7 cellular contexts compared by ENCODE assay signal in the genomic region with DNA sequence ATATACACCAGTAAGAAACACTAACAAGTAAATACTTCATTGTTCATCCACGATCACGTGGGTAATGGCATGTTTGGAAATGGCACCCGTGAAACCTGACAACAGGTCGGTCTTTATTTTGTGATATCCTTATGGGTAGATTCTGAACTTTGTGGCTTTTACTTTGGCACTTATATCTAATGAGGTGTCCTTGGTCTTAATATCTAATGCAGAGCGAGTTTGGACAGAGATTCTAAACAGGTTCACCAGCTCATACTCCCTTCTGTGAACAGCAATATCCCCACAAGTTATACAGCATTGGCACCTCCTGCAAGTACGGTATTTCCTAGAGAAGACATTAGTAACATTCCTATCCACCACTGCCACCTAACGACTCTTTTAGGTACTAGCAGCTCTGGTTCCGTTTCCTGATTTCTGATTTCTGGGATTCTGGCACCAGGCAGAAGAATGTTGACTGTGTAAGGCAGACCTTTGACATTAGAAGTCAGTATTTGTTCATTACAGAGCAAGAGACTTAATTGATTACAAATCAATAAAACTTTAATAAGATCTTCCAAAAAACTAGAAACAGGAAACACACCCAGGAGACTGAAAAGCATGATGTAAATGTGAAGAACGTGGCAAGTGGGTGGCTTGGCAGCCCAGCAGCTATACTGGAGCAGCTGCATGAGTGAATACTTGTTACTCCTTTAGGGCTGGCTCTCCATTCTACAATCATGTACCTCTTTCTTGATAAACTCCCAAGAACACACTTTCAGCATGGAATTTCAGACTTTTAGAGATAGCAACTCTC. TPM values are rescaled to one million over a fixed set of nuclear protein-coding genes. Genes with fewer than 3 reads are reported as not detected.
DNase-seq lines count a peak whose midpoint lies in the region; ATAC-seq, FAIRE-seq and TF ChIP-seq lines count a peak whose summit lies in the region.

No MANE protein-coding gene starts in this region.

- peaks cover 25% of the 10 kb centered on the region for H3K4me1 ChIP-seq in lower lobe of right lung
- peaks cover 0 to 30% (median 23%) of the 10 kb centered on the region in 5 donors for H3K4me1 ChIP-seq in subcutaneous abdominal adipose tissue (ENCODE audit: control insufficient read depth in 5 of 5, insufficient read depth in 5 of 5, low read length in 5 of 5)

- no peaks in the 10 kb centered on the region for H3K27me3 ChIP-seq in lower lobe of right lung (ENCODE audit: low read depth)
- no peaks in the 10 kb centered on the region for H3K27me3 ChIP-seq in subcutaneous abdominal adipose tissue (ENCODE audit: control insufficient read depth in 5 of 5, insufficient read depth in 4 of 5, low read length in 5 of 5)

- H3K9ac ChIP-seq in subcutaneous abdominal adipose tissue (ENCODE audit: low read length in 5 of 5): no peak overlapping the region

- peak; percentile 77 for FAIRE-seq in TTC549 (lab: Jason Lieb, UNC)

- H3K9me3 ChIP-seq in lower lobe of right lung (no peaks in the 10 kb centered on the region), subcutaneous abdominal adipose tissue (ENCODE audit: control insufficient read depth in 5 of 5, low read length in 5 of 5) (no peaks in the 10 kb centered on the region)

- DNase-seq in GM04503 (ENCODE audit: low read depth) (peak; percentile 22), NCI-H2171 (lab: John Stamatoyannopoulos, UW) (peak; percentile 73), dermis blood vessel endothelial cell (peak; percentile 86), lower lobe of right lung (no peak)

- peak; percentile 86 for TF ChIP-seq CTCF in lower lobe of right lung (IDR thresholded peaks at IDR 0.05)

- intact Hi-C loops in lower lobe of right lung (cut with DNase I): no loop called here

- H3K27ac ChIP-seq in lower lobe of right lung (no peak overlapping the region), subcutaneous abdominal adipose tissue (ENCODE audit: low read depth, low read length) (peak overlapping the region; percentile 28)

- H3K4me3 ChIP-seq in lower lobe of right lung (no peak overlapping the region), subcutaneous abdominal adipose tissue (ENCODE audit: low read depth in 1 of 5, low read length in 5 of 5) (no peak overlapping the region)

- peak; percentile 74 for ATAC-seq in HG02588 (IDR thresholded peaks at IDR 0.05; ENCODE audit: unreplicated experiment)
- ATAC-seq in lower lobe of right lung: peak; percentile 91

- H3K36me3 ChIP-seq in lower lobe of right lung: peaks cover 28% of the 10 kb centered on the region
- H3K36me3 ChIP-seq in subcutaneous abdominal adipose tissue (ENCODE audit: control insufficient read depth in 5 of 5, insufficient read depth in 5 of 5, low read length in 5 of 5): peaks cover 7 to 15% (median 10%) of the 10 kb centered on the region in 5 donors

RNA-seq across cellular contexts. Expression of a gene that starts 2.5 kb away (rescaled TPM):
- 6.3 and 6.4 TPM in 2 replicates for total RNA-seq in dermis blood vessel endothelial cell
- 29.3 TPM for total RNA-seq in lower lobe of right lung

RNA-seq across cellular contexts. Expression of a gene that starts 6.7 kb away (rescaled TPM):
- 11.4 and 25.7 TPM in 2 replicates for total RNA-seq in dermis blood vessel endothelial cell
- 41.0 TPM for total RNA-seq in lower lobe of right lung

RNA-seq across cellular contexts. Expression of a gene that starts 49.6 kb away (rescaled TPM):
- total RNA-seq in dermis blood vessel endothelial cell (not detected in 2 replicates), lower lobe of right lung (not detected)

RNA-seq across cellular contexts. Expression of a gene that starts 54.6 kb away (rescaled TPM):
- total RNA-seq in dermis blood vessel endothelial cell (not detected in 2 replicates), lower lobe of right lung (not detected)
